8 cellular contexts compared by ENCODE assay signal in genomic region chr17:45293413-45294211, GRCh38. TPM values are rescaled to one million over a fixed set of nuclear protein-coding genes. Genes with fewer than 3 reads are reported as not detected.
DNase-seq lines count a peak whose midpoint lies in the region; ATAC-seq and TF ChIP-seq lines count a peak whose summit lies in the region.

No MANE protein-coding gene starts in this region.

- peak; percentile 99 for DNase-seq in ELR (ENCODE audit: low read depth)
- DNase-seq in MV-4-11 (lab: John Stamatoyannopoulos, UW), result peak; percentile 81
- peak; percentile 89 for DNase-seq in right atrium auricular region (ENCODE audit: low spot score)
- DNase-seq in prostate gland (ENCODE audit: low spot score), result peak; percentile 77
- DNase-seq in NCI-H1417 (lab: John Stamatoyannopoulos, UW), result no peak
- no peak for DNase-seq in putamen (ENCODE audit: low spot score)

- TF ChIP-seq POLR2A in prostate gland (IDR thresholded peaks at IDR 0.05), result no peak

- intact Hi-C loops in prostate gland (cut with DNase I), result no loop called here

- H3K4me1 ChIP-seq in right atrium auricular region, result peaks cover 0 to 96% of the 10 kb centered on the region in 2 donors
- H3K4me1 ChIP-seq in prostate gland (replicated peaks), result peaks cover 48% of the 10 kb centered on the region

- H3K27ac ChIP-seq in angular gyrus (ENCODE audit: low read depth, low read length) (peak overlapping the region; percentile 75), right atrium auricular region (peak overlapping the region; percentile 90 to 93), prostate gland (peak overlapping the region; percentile 74 to 82)

- H3K27me3 ChIP-seq in right atrium auricular region (no peaks in the 10 kb centered on the region), prostate gland (replicated peaks; ENCODE audit: insufficient read depth) (no peaks in the 10 kb centered on the region)

- TF ChIP-seq CTCF in right atrium auricular region (IDR thresholded peaks at IDR 0.05), result peak in 1 of 2 donors; percentile 20
- TF ChIP-seq CTCF in prostate gland (IDR thresholded peaks at IDR 0.05), result peak in 2 of 4 experiments; percentile 13 to 25

- peaks cover 18% of the 10 kb centered on the region for H3K36me3 ChIP-seq in right atrium auricular region
- H3K36me3 ChIP-seq in prostate gland, result no peaks in the 10 kb centered on the region

- H3K4me3 ChIP-seq in right atrium auricular region, result no peak overlapping the region
- H3K4me3 ChIP-seq in prostate gland, result no peak overlapping the region

- ATAC-seq in HG02642 (IDR thresholded peaks at IDR 0.05; ENCODE audit: poor library complexity, unreplicated experiment), result no peak

- WGBS in prostate gland, result 34% methylated on average over 10 of the region's 10 CpGs

- no peaks in the 10 kb centered on the region for H3K9me3 ChIP-seq in right atrium auricular region
- no peaks in the 10 kb centered on the region for H3K9me3 ChIP-seq in prostate gland

RNA-seq across cellular contexts. Expression of gene MAP3K14, which starts 23.2 kb away (rescaled TPM):
- total RNA-seq in right atrium auricular region (10 to 100 TPM in 1 of 2 donors, 1 to 10 TPM in 1; 8.2 to 10.6 TPM), prostate gland (10 to 100 TPM; 12.5 to 16.1 TPM)

RNA-seq across cellular contexts. Expression of gene SPATA32, which starts 31.7 kb away (rescaled TPM):
- total RNA-seq in right atrium auricular region, result not detected
- 1 to 10 TPM in 1 of 2 donors, not detected in 1; 3.2 TPM for total RNA-seq in prostate gland

Comparison
In these comparisons a context has a peak if more than half of its experiments do, and no peak if none do; other contexts are left out.
1. DNase-seq: peak in ELR (single experiment), MV-4-11 (single experiment), right atrium auricular region (single experiment) and prostate gland (single experiment); none in NCI-H1417 (0 of 3) and putamen (single experiment).
2. Peak in every context shown above with its lines, with median percentiles within 50 percentile points of each other: H3K27ac ChIP-seq.